Comparison of ENCODE assay signal across 41 cellular contexts in genomic region chr3:51778554-51778953, GRCh38. TPM values are rescaled to one million over a fixed set of nuclear protein-coding genes. Genes with fewer than 3 reads are reported as not detected.
"Had no signal": no experiment of that assay in that cellular context is flagged by ENCODE, and none has a peak within 500 bp of the region (broad histone marks: within the 10 kb centered on the region; RNA-seq: fewer than 3 reads in every experiment).

No MANE protein-coding gene starts in this region.

- H3K36me3 Mint-ChIP-seq: activated CD4-positive, alpha-beta memory T cell treated with anti-CD3 and anti-CD28 coated beads for 36 hours; activated naive CD4-positive, alpha-beta T cell treated with anti-CD3 and anti-CD28 coated beads, Interleukin-2, amount 50 U/mL, for 72 hours had no signal

- H3K27me3 ChIP-seq: body of pancreas, breast epithelium had no signal

- H3K4me1 ChIP-seq: adrenal gland, body of pancreas, breast epithelium had no signal

- DNase-seq: activated CD4-positive, alpha-beta memory T cell treated with anti-CD3 and anti-CD28 coated beads for 36 hours; activated CD4-positive, alpha-beta T cell treated with anti-CD3 and anti-CD28 coated beads for 1 hour; activated CD4-positive, alpha-beta T cell treated with anti-CD3 and anti-CD28 coated beads for 36 hours; activated CD4-positive, alpha-beta T cell treated with anti-CD3 and anti-CD28 coated beads, Interleukin-2, amount 10 ng/mL, durations not matched to agents 24 days and 14 days; activated CD4-positive, alpha-beta T cell treated with anti-CD3 and anti-CD28 coated beads, Interleukin-2, amount 50 U/mL, for 1 hour; activated CD4-positive, alpha-beta T cell treated with anti-CD3 and anti-CD28 coated beads, Interleukin-2, amount 50 U/mL, for 4 hours; activated CD4-positive, CD25-positive, alpha-beta regulatory T cell; activated CD8-positive, alpha-beta memory T cell treated with anti-CD3 and anti-CD28 coated beads, Interleukin-2, amount 50 U/mL, for 4 hours; activated CD8-positive, alpha-beta T cell treated with anti-CD3 and anti-CD28 coated beads for 36 hours; activated effector memory CD4-positive, alpha-beta T cell treated with anti-CD3 and anti-CD28 coated beads, Interleukin-2, amount 50 U/mL, for 16 hours; activated gamma-delta T cell treated with Interleukin-2 at 50 U/mL for 16 hours; activated naive CD4-positive, alpha-beta T cell; activated naive CD4-positive, alpha-beta T cell treated with anti-CD3 and anti-CD28 coated beads for 36 hours; activated naive CD4-positive, alpha-beta T cell treated with anti-CD3 and anti-CD28 coated beads, Interleukin-2, amount 50 U/mL, for 16 hours; activated naive CD8-positive, alpha-beta T cell treated with anti-CD3 and anti-CD28 coated beads for 36 hours; activated T-cell treated with anti-CD3 and anti-CD28 coated beads for 4 hours; activated T-cell treated with anti-CD3 and anti-CD28 coated beads, Interleukin-2, amount 50 U/mL, for 1 hour; activated T-cell treated with anti-CD3 and anti-CD28 coated beads, Interleukin-2, amount 50 U/mL, for 4 hours; activated T-cell treated with anti-CD3 and anti-CD28 coated beads, Interleukin-2, amount 50 U/mL, for 72 hours; amniotic stem cell; brain microvascular endothelial cell; central memory CD4-positive, alpha-beta T cell; T-helper 1 cell; T-helper 2 cell; T-helper 9 cell; WERI-Rb-1 had no signal

- H3K4me3 ChIP-seq: adrenal gland, body of pancreas, breast epithelium had no signal

- H3K36me3 ChIP-seq: adrenal gland, brain microvascular endothelial cell, breast epithelium, WERI-Rb-1 had no signal

- H3K9me3 ChIP-seq: adrenal gland, body of pancreas, breast epithelium had no signal

- H3K4me1 Mint-ChIP-seq: activated CD4-positive, alpha-beta T cell treated with anti-CD3 and anti-CD28 coated beads for 36 hours; activated CD4-positive, alpha-beta T cell treated with anti-CD3 and anti-CD28 coated beads, Interleukin-2, amount 10 ng/mL, durations not matched to agents 24 days and 14 days; activated naive CD8-positive, alpha-beta T cell treated with anti-CD3 and anti-CD28 coated beads for 36 hours; activated T-helper 17 cell treated with anti-CD3 and anti-CD28 coated beads, Interleukin-2, amount 50 U/mL, for 72 hours had no signal

- H3K27ac Mint-ChIP-seq: activated CD4-positive, alpha-beta memory T cell treated with anti-CD3 and anti-CD28 coated beads for 36 hours; activated CD4-positive, alpha-beta T cell treated with anti-CD3 and anti-CD28 coated beads for 36 hours; activated CD4-positive, alpha-beta T cell treated with anti-CD3 and anti-CD28 coated beads, Interleukin-2, amount 10 ng/mL, durations not matched to agents 24 days and 14 days; activated CD8-positive, alpha-beta T cell treated with anti-CD3 and anti-CD28 coated beads for 36 hours; activated naive CD4-positive, alpha-beta T cell treated with anti-CD3 and anti-CD28 coated beads for 36 hours; activated naive CD8-positive, alpha-beta T cell treated with anti-CD3 and anti-CD28 coated beads for 36 hours; activated T-cell treated with anti-CD3 and anti-CD28 coated beads, Interleukin-2, amount 50 U/mL, for 72 hours; activated T-helper 1 cell treated with anti-CD3 and anti-CD28 coated beads, Interleukin-12 subunit alpha, Interleukin-12 subunit beta, Interleukin-2, Interleukin-4 antibody, amounts not matched to agents 30 ng/mL and 10 ng/mL and 1 ng/mL, durations not matched to agents 14 hours and 24 hours and 36 hours; activated T-helper 17 cell treated with anti-CD3 and anti-CD28 coated beads, Interleukin-2, amount 50 U/mL, for 72 hours; T-helper 1 cell treated with Interleukin-12 subunit alpha and Interleukin-12 subunit beta and Interleukin-4 antibody, amounts not matched to agents 30 μg/mL and 1 μg/mL, for 36 hours; T-helper 2 cell treated with Interferon-gamma antibody and Interleukin-4, amounts not matched to agents 5 μg/mL and 100 μg/mL, for 36 hours; WTC11 had no signal

- H3K27ac ChIP-seq: adrenal gland, body of pancreas, brain microvascular endothelial cell, breast epithelium, WERI-Rb-1 had no signal

- H3K4me3 Mint-ChIP-seq: activated CD4-positive, alpha-beta memory T cell treated with anti-CD3 and anti-CD28 coated beads for 36 hours; activated CD4-positive, alpha-beta T cell treated with anti-CD3 and anti-CD28 coated beads for 36 hours; activated CD4-positive, alpha-beta T cell treated with anti-CD3 and anti-CD28 coated beads, Interleukin-2, amount 10 ng/mL, durations not matched to agents 24 days and 14 days; activated CD8-positive, alpha-beta T cell treated with anti-CD3 and anti-CD28 coated beads for 36 hours; activated naive CD4-positive, alpha-beta T cell treated with anti-CD3 and anti-CD28 coated beads for 36 hours; activated naive CD8-positive, alpha-beta T cell treated with anti-CD3 and anti-CD28 coated beads for 36 hours; activated T-cell treated with anti-CD3 and anti-CD28 coated beads, Interleukin-2, amount 50 U/mL, for 4 hours; activated T-cell treated with anti-CD3 and anti-CD28 coated beads, Interleukin-2, amount 50 U/mL, for 72 hours; activated T-helper 1 cell treated with anti-CD3 and anti-CD28 coated beads, Interleukin-12 subunit alpha, Interleukin-12 subunit beta, Interleukin-2, Interleukin-4 antibody, amounts not matched to agents 30 ng/mL and 10 ng/mL and 1 ng/mL, durations not matched to agents 14 hours and 24 hours and 36 hours; activated T-helper 17 cell treated with anti-CD3 and anti-CD28 coated beads, Interleukin-2, amount 50 U/mL, for 72 hours; T-helper 1 cell treated with Interleukin-12 subunit alpha and Interleukin-12 subunit beta and Interleukin-4 antibody, amounts not matched to agents 30 μg/mL and 1 μg/mL, for 36 hours; T-helper 2 cell treated with Interferon-gamma antibody and Interleukin-4, amounts not matched to agents 5 μg/mL and 100 μg/mL, for 36 hours; WTC11 had no signal

- H3K9me3 Mint-ChIP-seq: activated CD4-positive, alpha-beta memory T cell treated with anti-CD3 and anti-CD28 coated beads for 36 hours; activated CD4-positive, alpha-beta T cell treated with anti-CD3 and anti-CD28 coated beads, Interleukin-2, amount 10 ng/mL, durations not matched to agents 24 days and 14 days; activated CD8-positive, alpha-beta T cell treated with anti-CD3 and anti-CD28 coated beads for 36 hours; activated naive CD4-positive, alpha-beta T cell treated with anti-CD3 and anti-CD28 coated beads for 36 hours; activated naive CD4-positive, alpha-beta T cell treated with anti-CD3 and anti-CD28 coated beads, Interleukin-2, amount 50 U/mL, for 72 hours; activated naive CD8-positive, alpha-beta T cell treated with anti-CD3 and anti-CD28 coated beads for 36 hours; activated T-cell treated with anti-CD3 and anti-CD28 coated beads, Interleukin-2, amount 50 U/mL, for 4 hours; activated T-cell treated with anti-CD3 and anti-CD28 coated beads, Interleukin-2, amount 50 U/mL, for 72 hours; activated T-helper 1 cell treated with anti-CD3 and anti-CD28 coated beads, Interleukin-12 subunit alpha, Interleukin-12 subunit beta, Interleukin-2, Interleukin-4 antibody, amounts not matched to agents 30 ng/mL and 10 ng/mL and 1 ng/mL, durations not matched to agents 14 hours and 24 hours and 36 hours; activated T-helper 17 cell treated with anti-CD3 and anti-CD28 coated beads, Interleukin-2, amount 50 U/mL, for 72 hours; T-helper 1 cell treated with Interleukin-12 subunit alpha and Interleukin-12 subunit beta and Interleukin-4 antibody, amounts not matched to agents 30 μg/mL and 1 μg/mL, for 36 hours; T-helper 2 cell treated with Interferon-gamma antibody and Interleukin-4, amounts not matched to agents 5 μg/mL and 100 μg/mL, for 36 hours had no signal

- ATAC-seq: activated CD4-positive, alpha-beta T cell treated with anti-CD3 and anti-CD28 coated beads for 36 hours; activated CD4-positive, CD25-positive, alpha-beta regulatory T cell treated with anti-CD3 and anti-CD28 coated beads, Interleukin-2, amount 50 U/mL, for 24 hours; activated CD8-positive, alpha-beta T cell treated with anti-CD3 and anti-CD28 coated beads for 36 hours; activated naive CD4-positive, alpha-beta T cell treated with anti-CD3 and anti-CD28 coated beads, Interleukin-2, amount 50 U/mL, for 72 hours; activated T-cell treated with anti-CD3 and anti-CD28 coated beads, Interleukin-2, amount 50 U/mL, for 4 hours; activated T-cell treated with anti-CD3 and anti-CD28 coated beads, Interleukin-2, amount 50 U/mL, for 72 hours; activated T-helper 17 cell treated with anti-CD3 and anti-CD28 coated beads, Interleukin-2, amount 50 U/mL, for 72 hours; body of pancreas; WTC11 had no signal

RNA-seq across cellular contexts. Expression of gene IQCF6, which starts 0.5 kb away (rescaled TPM):
- total RNA-seq: activated CD4-positive, alpha-beta memory T cell treated with anti-CD3 and anti-CD28 coated beads for 36 hours; activated CD4-positive, alpha-beta T cell treated with anti-CD3 and anti-CD28 coated beads for 36 hours; activated CD4-positive, alpha-beta T cell treated with anti-CD3 and anti-CD28 coated beads, Interleukin-2, amount 10 ng/mL, durations not matched to agents 24 days and 14 days; activated CD8-positive, alpha-beta memory T cell treated with anti-CD3 and anti-CD28 coated beads for 36 hours; activated CD8-positive, alpha-beta T cell treated with anti-CD3 and anti-CD28 coated beads for 36 hours; activated naive CD4-positive, alpha-beta T cell treated with anti-CD3 and anti-CD28 coated beads for 36 hours; activated naive CD4-positive, alpha-beta T cell treated with anti-CD3 and anti-CD28 coated beads, Interleukin-2, amount 50 U/mL, for 72 hours; activated naive CD8-positive, alpha-beta T cell treated with anti-CD3 and anti-CD28 coated beads for 36 hours; activated T-cell treated with anti-CD3 and anti-CD28 coated beads, Interleukin-2, amount 50 U/mL, for 4 hours; activated T-cell treated with anti-CD3 and anti-CD28 coated beads, Interleukin-2, amount 50 U/mL, for 72 hours; activated T-helper 1 cell treated with anti-CD3 and anti-CD28 coated beads, Interleukin-12 subunit alpha, Interleukin-12 subunit beta, Interleukin-2, Interleukin-4 antibody, amounts not matched to agents 30 ng/mL and 10 ng/mL and 1 ng/mL, durations not matched to agents 14 hours and 24 hours and 36 hours; activated T-helper 17 cell treated with anti-CD3 and anti-CD28 coated beads, Interleukin-2, amount 50 U/mL, for 72 hours; adrenal gland; aorta; astrocyte; body of pancreas; breast epithelium; cardiac septum; cerebellum; WTC11 had no signal
- polyA plus RNA-seq: adrenal gland, aorta had no signal
